2 cellular contexts compared by ENCODE assay signal in genomic region chr2:75556679-75557366, GRCh38.
TF ChIP-seq lines count a peak whose summit lies in the region.

No MANE protein-coding gene starts in this region.

TF ChIP-seq in SK-N-SH, 30 proteins besides CTCF, POLR2A, EP300 and RAD21 (continued from another document):
- no peak for TF ChIP-seq USF2 (IDR thresholded peaks at IDR 0.05; ENCODE audit: borderline replicate concordance, low read depth, low read length)

TF ChIP-seq in SK-N-SH treated with all-trans-retinoic acid at 6 μM for 48 hours, 23 proteins besides CTCF, POLR2A, EP300 and RAD21 (continued from another document):
- TF ChIP-seq PATZ1 (CRISPR knock-in tag; IDR thresholded peaks at IDR 0.05; ENCODE audit: borderline replicate concordance) (no peak), BACH2 (CRISPR knock-in tag; IDR thresholded peaks at IDR 0.05; ENCODE audit: borderline replicate concordance) (no peak), TCF4 (CRISPR knock-in tag; IDR thresholded peaks at IDR 0.05; ENCODE audit: borderline replicate concordance) (no peak), OSR1 (CRISPR knock-in tag; IDR thresholded peaks at IDR 0.05) (no peak), GLIS3 (CRISPR knock-in tag; IDR thresholded peaks at IDR 0.05) (no peak), ZFP30 (CRISPR knock-in tag; IDR thresholded peaks at IDR 0.05) (no peak), ZNF565 (CRISPR knock-in tag; conservative IDR thresholded peaks at IDR 0.05; ENCODE audit: low read depth) (no peak), TOX (CRISPR knock-in tag; IDR thresholded peaks at IDR 0.05; ENCODE audit: borderline replicate concordance) (no peak)
